In genomic region chr1:22123901-22124404, GRCh38 we compare ENCODE assay signal across 25 cellular contexts. TPM values are rescaled to one million over a fixed set of nuclear protein-coding genes. Genes with fewer than 3 reads are reported as not detected.
DNase-seq lines count a peak whose midpoint lies in the region; ATAC-seq and TF ChIP-seq lines count a peak whose summit lies in the region.
"Had no signal": no experiment of that assay in that cellular context is flagged by ENCODE, and none has a peak within 500 bp of the region (broad histone marks: within the 10 kb centered on the region; RNA-seq: fewer than 3 reads in every experiment).

No MANE protein-coding gene starts in this region.

- no peaks in the 10 kb centered on the region for H3K36me3 ChIP-seq in osteoblast (ENCODE audit: insufficient read depth, low read length)
- peaks cover 8% of the 10 kb centered on the region for H3K36me3 ChIP-seq in upper lobe of right lung
- H3K36me3 ChIP-seq: HAP-1, MG63 had no signal

- ATAC-seq in activated naive CD8-positive, alpha-beta T cell treated with anti-CD3 and anti-CD28 coated beads, Interleukin-2, amount 10 ng/mL, durations not matched to agents 7 days and 5 days (ENCODE audit: low read depth): no peak
- ATAC-seq in activated naive CD8-positive, alpha-beta T cell treated with anti-CD3 and anti-CD28 coated beads, Interleukin-2, amount 50 U/mL, for 24 hours: no peak
- no peak for ATAC-seq in effector memory CD8-positive, alpha-beta T cell (replicated peaks)
- no peak for ATAC-seq in upper lobe of right lung
- ATAC-seq: CD8-positive, alpha-beta T cell; GM23338; Panc1 had no signal

- H2AFZ ChIP-seq in osteoblast (ENCODE audit: low read length): no peak overlapping the region
- H2AFZ ChIP-seq: GM23338 had no signal

- no peak for TF ChIP-seq CTCF in osteoblast (IDR thresholded peaks at IDR 0.05; ENCODE audit: extremely low read depth, low read depth, low read length)
- TF ChIP-seq CTCF in upper lobe of right lung (IDR thresholded peaks at IDR 0.05): no peak

- H3K4me1 ChIP-seq in osteoblast (ENCODE audit: insufficient read depth, low read length) (peaks cover 8% of the 10 kb centered on the region), upper lobe of right lung (no peaks in the 10 kb centered on the region)
- H3K4me1 ChIP-seq: HAP-1 had no signal

- H3K4me2 ChIP-seq in osteoblast (ENCODE audit: insufficient read depth, low read length): no peak overlapping the region
- H3K4me2 ChIP-seq: BLaER1, GM23338 had no signal

- POLR2A ChIA-PET in activated naive CD8-positive, alpha-beta T cell treated with anti-CD3 and anti-CD28 coated beads, Interleukin-2, amount 10 ng/mL, durations not matched to agents 7 days and 5 days (lab: Charles Lee): no interaction called here

- H3K27ac Mint-ChIP-seq in activated naive CD8-positive, alpha-beta T cell treated with anti-CD3 and anti-CD28 coated beads, Interleukin-2, amount 10 ng/mL, durations not matched to agents 7 days and 5 days: no peak overlapping the region
- no peak overlapping the region for H3K27ac Mint-ChIP-seq in activated naive CD8-positive, alpha-beta T cell treated with anti-CD3 and anti-CD28 coated beads, Interleukin-2, amount 50 U/mL, for 24 hours
- H3K27ac Mint-ChIP-seq in effector memory CD8-positive, alpha-beta T cell: peak overlapping the region; percentile 49 to 63
- H3K27ac Mint-ChIP-seq: CD8-positive, alpha-beta T cell; GM23338; HFFc6 had no signal

- H3K27me3 ChIP-seq in osteoblast (ENCODE audit: insufficient read depth, low read length): no peaks in the 10 kb centered on the region
- no peaks in the 10 kb centered on the region for H3K27me3 ChIP-seq in upper lobe of right lung
- H3K27me3 ChIP-seq: BLaER1, MG63 had no signal

- H3K79me2 ChIP-seq in osteoblast (ENCODE audit: insufficient read depth, low read length): no peaks in the 10 kb centered on the region

- H3K27ac ChIP-seq in osteoblast (ENCODE audit: low read depth, low read length) (no peak overlapping the region), upper lobe of right lung (no peak overlapping the region)
- H3K27ac ChIP-seq: BLaER1 had no signal

- DNase-seq in activated naive CD8-positive, alpha-beta T cell treated with anti-CD3 and anti-CD28 coated beads, Interleukin-2, amount 10 ng/mL, durations not matched to agents 7 days and 5 days: peak; percentile 29
- DNase-seq in activated naive CD8-positive, alpha-beta T cell treated with anti-CD3 and anti-CD28 coated beads, Interleukin-2, amount 50 U/mL, for 24 hours: no peak
- no peak for DNase-seq in effector memory CD8-positive, alpha-beta T cell
- DNase-seq in osteoblast (ENCODE audit: insufficient read length, low spot score, missing footprints): peak; percentile 41
- DNase-seq in upper lobe of right lung: peak; percentile 44
- no peak for DNase-seq in NCI-H1930 (lab: John Stamatoyannopoulos, UW)
- DNase-seq in effector CD8-positive, alpha-beta T cell (lab: John Stamatoyannopoulos, UW): no peak
- no peak for DNase-seq in DMS 273 (lab: John Stamatoyannopoulos, UW; ENCODE audit: unreplicated experiment)
- DNase-seq: CD8-positive, alpha-beta T cell; DMS79 treated with DMSO at 0.1 percent for 48 hours; HFFc6; KG1; MG63; NCI-H1105 treated with DMSO at 0.1 percent for 48 hours; NCI-H146; NCI-H2029; NCI-H446; NCI-H524 treated with DMSO at 0.1 percent for 48 hours; NCI-H774; SHP77 treated with DMSO at 0.1 percent for 48 hours; SW 1271 had no signal

- intact Hi-C loops in upper lobe of right lung (cut with DNase I): no loop called here

- H4K20me1 ChIP-seq in osteoblast (ENCODE audit: insufficient read depth, low read length): peaks cover 46% of the 10 kb centered on the region

- H3K4me3 ChIP-seq in osteoblast (ENCODE audit: insufficient read depth, low read length) (no peak overlapping the region), upper lobe of right lung (no peak overlapping the region)
- H3K4me3 ChIP-seq: BLaER1, GM23338, HAP-1, MG63 had no signal

- peaks cover 2% of the 10 kb centered on the region for H3K4me1 Mint-ChIP-seq in activated naive CD8-positive, alpha-beta T cell treated with anti-CD3 and anti-CD28 coated beads, Interleukin-2, amount 10 ng/mL, durations not matched to agents 7 days and 5 days
- peaks cover 3% of the 10 kb centered on the region for H3K4me1 Mint-ChIP-seq in activated naive CD8-positive, alpha-beta T cell treated with anti-CD3 and anti-CD28 coated beads, Interleukin-2, amount 50 U/mL, for 24 hours
- peaks cover 0 to 6% of the 10 kb centered on the region in 2 donors for H3K4me1 Mint-ChIP-seq in effector memory CD8-positive, alpha-beta T cell (ENCODE audit: low read depth in 2 of 2)

- H3K4me3 Mint-ChIP-seq in activated naive CD8-positive, alpha-beta T cell treated with anti-CD3 and anti-CD28 coated beads, Interleukin-2, amount 10 ng/mL, durations not matched to agents 7 days and 5 days: no peak overlapping the region
- H3K4me3 Mint-ChIP-seq in activated naive CD8-positive, alpha-beta T cell treated with anti-CD3 and anti-CD28 coated beads, Interleukin-2, amount 50 U/mL, for 24 hours: no peak overlapping the region
- no peak overlapping the region for H3K4me3 Mint-ChIP-seq in effector memory CD8-positive, alpha-beta T cell
- H3K4me3 Mint-ChIP-seq: CD8-positive, alpha-beta T cell; GM23338; HFFc6 had no signal

- no peaks in the 10 kb centered on the region for H3K9me3 Mint-ChIP-seq in activated naive CD8-positive, alpha-beta T cell treated with anti-CD3 and anti-CD28 coated beads, Interleukin-2, amount 10 ng/mL, durations not matched to agents 7 days and 5 days
- no peaks in the 10 kb centered on the region for H3K9me3 Mint-ChIP-seq in activated naive CD8-positive, alpha-beta T cell treated with anti-CD3 and anti-CD28 coated beads, Interleukin-2, amount 50 U/mL, for 24 hours
- H3K9me3 Mint-ChIP-seq in effector memory CD8-positive, alpha-beta T cell: no peaks in the 10 kb centered on the region
- H3K9me3 Mint-ChIP-seq: CD8-positive, alpha-beta T cell; GM23338; HFFc6 had no signal

- peaks cover 2% of the 10 kb centered on the region for H3K36me3 Mint-ChIP-seq in activated naive CD8-positive, alpha-beta T cell treated with anti-CD3 and anti-CD28 coated beads, Interleukin-2, amount 10 ng/mL, durations not matched to agents 7 days and 5 days
- peaks cover 3% of the 10 kb centered on the region for H3K36me3 Mint-ChIP-seq in activated naive CD8-positive, alpha-beta T cell treated with anti-CD3 and anti-CD28 coated beads, Interleukin-2, amount 50 U/mL, for 24 hours (ENCODE audit: low read depth)
- H3K36me3 Mint-ChIP-seq in effector memory CD8-positive, alpha-beta T cell (ENCODE audit: insufficient read depth): peaks cover 23% of the 10 kb centered on the region

- no peaks in the 10 kb centered on the region for H3K27me3 Mint-ChIP-seq in activated naive CD8-positive, alpha-beta T cell treated with anti-CD3 and anti-CD28 coated beads, Interleukin-2, amount 10 ng/mL, durations not matched to agents 7 days and 5 days
- H3K27me3 Mint-ChIP-seq in activated naive CD8-positive, alpha-beta T cell treated with anti-CD3 and anti-CD28 coated beads, Interleukin-2, amount 50 U/mL, for 24 hours: no peaks in the 10 kb centered on the region
- no peaks in the 10 kb centered on the region for H3K27me3 Mint-ChIP-seq in effector memory CD8-positive, alpha-beta T cell

- H3K9me3 ChIP-seq in osteoblast (ENCODE audit: low read depth, low read length) (no peaks in the 10 kb centered on the region), upper lobe of right lung (no peaks in the 10 kb centered on the region)
- H3K9me3 ChIP-seq: BLaER1, HAP-1, MG63 had no signal

RNA-seq across cellular contexts. Expression of gene WNT4, which starts 18.9 kb away (rescaled TPM):
- total RNA-seq in activated naive CD8-positive, alpha-beta T cell treated with anti-CD3 and anti-CD28 coated beads, Interleukin-2, amount 10 ng/mL, durations not matched to agents 7 days and 5 days: not detected
- total RNA-seq in osteoblast (under 0.01 TPM in 1 of 2 replicates, not detected in the other), upper lobe of right lung (1.8 TPM)
- total RNA-seq: CD8-positive, alpha-beta T cell; HFFc6 had no signal

Comparison
In these comparisons a context has a peak if more than half of its experiments do, and no peak if none do; other contexts are left out.
1. DNase-seq: peak in activated naive CD8-positive, alpha-beta T cell treated with anti-CD3 and anti-CD28 coated beads, Interleukin-2, amount 10 ng/mL, durations not matched to agents 7 days and 5 days (single experiment), osteoblast (single experiment) and upper lobe of right lung (single experiment); none in activated naive CD8-positive, alpha-beta T cell treated with anti-CD3 and anti-CD28 coated beads, Interleukin-2, amount 50 U/mL, for 24 hours (single experiment), effector memory CD8-positive, alpha-beta T cell (0 of 3), NCI-H1930 (0 of 2), effector CD8-positive, alpha-beta T cell (single experiment) and DMS 273 (single experiment).
2. H3K27ac Mint-ChIP-seq: peak in effector memory CD8-positive, alpha-beta T cell (2 of 2); none in activated naive CD8-positive, alpha-beta T cell treated with anti-CD3 and anti-CD28 coated beads, Interleukin-2, amount 10 ng/mL, durations not matched to agents 7 days and 5 days (single experiment) and activated naive CD8-positive, alpha-beta T cell treated with anti-CD3 and anti-CD28 coated beads, Interleukin-2, amount 50 U/mL, for 24 hours (single experiment).